ENCODE assay signal across 12 cellular contexts in genomic region chr1:19393051-19393450, GRCh38.
DNase-seq lines count a peak whose midpoint lies in the region; ATAC-seq, FAIRE-seq and TF ChIP-seq lines count a peak whose summit lies in the region.
"Had no signal": no experiment of that assay in that cellular context is flagged by ENCODE, and none has a peak within 500 bp of the region (broad histone marks: within the 10 kb centered on the region; RNA-seq: fewer than 3 reads in every experiment).

No MANE protein-coding gene starts in this region.

- no peak overlapping the region for H3K4me3 ChIP-seq in kidney (ENCODE audit: low read length in 2 of 2)
- H3K4me3 ChIP-seq in suprapubic skin: no peak overlapping the region

- WGBS in suprapubic skin: 96% methylated on average over 4 of the region's 14 CpGs

- H3K36me3 Mint-ChIP-seq in activated CD8-positive, alpha-beta memory T cell treated with anti-CD3 and anti-CD28 coated beads, Interleukin-2, amount 10 ng/mL, durations not matched to agents 7 days and 5 days: peaks cover 4% of the 10 kb centered on the region
- peaks cover 30% of the 10 kb centered on the region for H3K36me3 Mint-ChIP-seq in activated B cell treated with CpG ODN at 0.5 μM for 24 hours (ENCODE audit: low read depth)

- H3K9ac ChIP-seq in kidney (ENCODE audit: low read length in 2 of 2): no peak overlapping the region

- H3K27ac ChIP-seq in kidney (ENCODE audit: low read depth in 2 of 2, low read length in 2 of 2) (no peak overlapping the region), suprapubic skin (peak overlapping the region; percentile 18)

- H3K4me3 Mint-ChIP-seq in activated CD8-positive, alpha-beta memory T cell treated with anti-CD3 and anti-CD28 coated beads, Interleukin-2, amount 10 ng/mL, durations not matched to agents 7 days and 5 days: no peak overlapping the region
- H3K4me3 Mint-ChIP-seq in activated B cell treated with CpG ODN at 0.5 μM for 24 hours: peak overlapping the region; percentile 50

- peaks cover 51% of the 10 kb centered on the region for H3K4me1 Mint-ChIP-seq in activated CD8-positive, alpha-beta memory T cell treated with anti-CD3 and anti-CD28 coated beads, Interleukin-2, amount 10 ng/mL, durations not matched to agents 7 days and 5 days
- peaks cover 74% of the 10 kb centered on the region for H3K4me1 Mint-ChIP-seq in activated B cell treated with CpG ODN at 0.5 μM for 24 hours

- H3K27me3 Mint-ChIP-seq in activated CD8-positive, alpha-beta memory T cell treated with anti-CD3 and anti-CD28 coated beads, Interleukin-2, amount 10 ng/mL, durations not matched to agents 7 days and 5 days: no peaks in the 10 kb centered on the region
- H3K27me3 Mint-ChIP-seq in activated B cell treated with CpG ODN at 0.5 μM for 24 hours: no peaks in the 10 kb centered on the region

- intact Hi-C loops in activated B cell treated with CpG ODN at 0.5 μM for 24 hours (cut with micrococcal nuclease) (loop anchor here (10.0 kb wide), 1 partner anchor 48 kb away; no protein-coding TSS in a partner anchor), kidney (cut with DNase I) (loop anchor here (10.0 kb wide), 1 partner anchor 262 kb away; no protein-coding TSS in a partner anchor)

- H3K4me1 ChIP-seq in kidney (ENCODE audit: control insufficient read depth in 1 of 2, insufficient read depth in 1 of 2, low read depth in 1 of 2, low read length in 2 of 2) (peaks cover 5 to 18% of the 10 kb centered on the region in 2 donors), suprapubic skin (peaks cover 59% of the 10 kb centered on the region)

- H3K27me3 ChIP-seq in suprapubic skin: no peaks in the 10 kb centered on the region

- TF ChIP-seq EP300 in suprapubic skin (IDR thresholded peaks at IDR 0.05): no peak

- TF ChIP-seq CTCF in activated B cell treated with CpG ODN at 0.5 μM for 24 hours (IDR thresholded peaks at IDR 0.05) (no peak), kidney (IDR thresholded peaks at IDR 0.05; ENCODE audit: borderline replicate concordance, extremely low read depth, insufficient read depth) (no peak), suprapubic skin (IDR thresholded peaks at IDR 0.05) (no peak)

- H3K9me3 ChIP-seq in kidney (ENCODE audit: control insufficient read depth in 1 of 2, low read length in 2 of 2) (no peaks in the 10 kb centered on the region), suprapubic skin (no peaks in the 10 kb centered on the region)

- no peak for FAIRE-seq in kidney (lab: Jason Lieb, UNC)

- CTCF ChIA-PET in activated CD8-positive, alpha-beta memory T cell treated with anti-CD3 and anti-CD28 coated beads, Interleukin-2, amount 10 ng/mL, durations not matched to agents 7 days and 5 days (lab: Charles Lee): interaction anchor here (0.6 to 3.6 kb wide), 12 partner anchors 9 to 819 kb away, joined by 3 to 32 read pairs (median 3); no protein-coding TSS in a partner anchor
- CTCF ChIA-PET in activated B cell treated with CpG ODN at 0.5 μM for 24 hours (lab: Charles Lee): interaction anchor here (0.9 to 3.7 kb wide), 6 partner anchors 13 to 261 kb away, joined by 3 to 49 read pairs (median 4); partner anchors contain the start of gene CAPZB

- POLR2A ChIA-PET in activated B cell treated with CpG ODN at 0.5 μM for 24 hours (lab: Charles Lee): interaction anchor here (0.6 to 1.9 kb wide), 5 partner anchors 76 to 204 kb away, joined by 3 to 11 read pairs (median 3); partner anchors contain the start of gene CAPZB

- H3K36me3 ChIP-seq in kidney (ENCODE audit: control insufficient read depth in 1 of 2, insufficient read depth in 2 of 2, low read length in 2 of 2): peaks cover 0 to 2% of the 10 kb centered on the region in 2 donors
- no peaks in the 10 kb centered on the region for H3K36me3 ChIP-seq in suprapubic skin

- no peaks in the 10 kb centered on the region for H3K9me3 Mint-ChIP-seq in activated CD8-positive, alpha-beta memory T cell treated with anti-CD3 and anti-CD28 coated beads, Interleukin-2, amount 10 ng/mL, durations not matched to agents 7 days and 5 days (ENCODE audit: low read depth)
- no peaks in the 10 kb centered on the region for H3K9me3 Mint-ChIP-seq in activated B cell treated with CpG ODN at 0.5 μM for 24 hours

- no peak for ATAC-seq in activated CD8-positive, alpha-beta memory T cell treated with anti-CD3 and anti-CD28 coated beads, Interleukin-2, amount 10 ng/mL, durations not matched to agents 7 days and 5 days
- ATAC-seq in activated B cell treated with CpG ODN at 0.5 μM for 24 hours (ENCODE audit: low read depth) (peak; percentile 20), GM21515 (IDR thresholded peaks at IDR 0.05; ENCODE audit: unreplicated experiment) (no peak), HG02885 (IDR thresholded peaks at IDR 0.05; ENCODE audit: poor library complexity, unreplicated experiment) (no peak)
- ATAC-seq: left cardiac atrium had no signal

- no peak for DNase-seq in activated CD8-positive, alpha-beta memory T cell treated with anti-CD3 and anti-CD28 coated beads, Interleukin-2, amount 10 ng/mL, durations not matched to agents 7 days and 5 days
- DNase-seq in activated CD8-positive, alpha-beta memory T cell treated with anti-CD3 and anti-CD28 coated beads, Interleukin-2, amount 50 U/mL, for 48 hours: no peak
- no peak for DNase-seq in activated B cell treated with CpG ODN at 0.5 μM for 24 hours
- peak; percentile 57 for DNase-seq in kidney
- DNase-seq in suprapubic skin (ENCODE audit: low spot score in 2 of 2): no peak
- no peak for DNase-seq in MV-4-11 (lab: John Stamatoyannopoulos, UW)
- DNase-seq: activated CD8-positive, alpha-beta memory T cell treated with anti-CD3 and anti-CD28 coated beads, Interleukin-2, amount 50 U/mL, for 4 hours; left cardiac atrium; NCI-H2227 treated with DMSO at 0.1 percent for 48 hours; T-helper 9 cell had no signal

- peak overlapping the region; percentile 32 for H3K27ac Mint-ChIP-seq in activated CD8-positive, alpha-beta memory T cell treated with anti-CD3 and anti-CD28 coated beads, Interleukin-2, amount 10 ng/mL, durations not matched to agents 7 days and 5 days
- peak overlapping the region; percentile 74 for H3K27ac Mint-ChIP-seq in activated B cell treated with CpG ODN at 0.5 μM for 24 hours

- TF ChIP-seq POLR2A in suprapubic skin (IDR thresholded peaks at IDR 0.05): no peak
